ENCODE assay signal across 8 cellular contexts in the genomic region with DNA sequence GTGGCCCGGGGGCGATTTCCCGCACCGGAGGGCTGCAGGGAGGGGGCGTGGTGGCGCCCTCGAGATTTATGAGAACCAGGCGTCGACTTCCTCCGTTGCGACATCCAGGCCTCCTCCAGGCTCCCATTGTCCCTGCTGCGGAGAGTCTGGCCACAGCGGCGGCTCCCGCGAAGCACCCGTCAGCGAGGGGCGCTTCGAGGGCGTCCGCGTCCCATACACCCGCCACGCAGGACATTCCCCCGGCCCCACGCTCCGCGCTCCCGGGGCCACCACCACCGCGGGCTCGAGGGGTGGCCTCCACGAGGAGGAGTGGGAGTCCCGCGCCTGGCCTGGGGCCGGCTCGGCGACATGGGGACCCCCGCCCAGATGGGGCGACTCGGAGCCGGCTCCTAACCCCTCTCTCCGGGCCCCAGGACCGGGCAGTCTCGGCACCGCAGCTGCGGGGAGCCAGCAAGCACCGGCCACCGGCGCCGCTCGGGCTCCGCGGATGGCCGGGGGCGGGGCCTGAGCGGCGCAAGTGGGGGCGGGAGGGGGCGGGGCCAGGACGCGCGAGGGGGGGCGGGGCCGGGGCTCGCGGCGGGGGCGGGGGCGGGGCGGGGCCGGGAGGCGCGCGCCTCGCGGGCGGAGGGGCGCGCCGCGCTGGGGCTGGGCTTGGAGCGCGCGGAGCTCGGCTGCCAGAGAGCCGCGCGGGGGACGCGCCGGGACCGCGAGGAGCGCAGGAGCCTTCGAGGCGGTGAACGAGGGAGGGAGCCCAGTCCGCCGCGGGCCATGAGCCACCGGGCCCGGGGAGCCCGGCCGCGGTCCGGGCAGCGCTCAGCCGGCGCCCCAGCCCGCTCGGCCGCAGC. TPM values are rescaled to one million over a fixed set of nuclear protein-coding genes. Genes with fewer than 3 reads are reported as not detected.
DNase-seq lines count a peak whose midpoint lies in the region; TF ChIP-seq lines count a peak whose summit lies in the region.

A gene (plus strand): TSS at position 632 of the 845 bp plus-strand sequence. CDS start 13,683 bp downstream, outside the sequence.

- CTCF ChIA-PET in BJ (lab: Yijun Ruan, JAX), result interaction anchor here (0.6 kb wide), 1 partner anchor 19 kb away, joined by 4 read pairs; no protein-coding TSS in a partner anchor

- POLR2A ChIA-PET in BJ (lab: Charles Lee), result interaction anchor here (0.5 kb wide), 1 partner anchor 1036 kb away, joined by 11 read pairs; no protein-coding TSS in a partner anchor

- H3K36me3 ChIP-seq in BJ (ENCODE audit: control insufficient read depth, insufficient read depth, low read length), result no peaks in the 10 kb centered on the region

- peak within 1 kb of the TSS; percentile 79 for H3K4me3 ChIP-seq in BJ (ENCODE audit: low read depth, low read length)
- H3K4me3 ChIP-seq in coronary artery, result peak within 1 kb of the TSS; percentile 98

- H3K27me3 ChIP-seq in BJ (ENCODE audit: control insufficient read depth, insufficient read depth, low read length), result no peaks in the 10 kb centered on the region

- TF ChIP-seq CTCF in BJ (IDR thresholded peaks at IDR 0.05; ENCODE audit: insufficient read depth, low read depth, low read length), result no peak
- no peak for TF ChIP-seq CTCF in VCaP (conservative IDR thresholded peaks at IDR 0.05)
- no peak for TF ChIP-seq CTCF in coronary artery (IDR thresholded peaks at IDR 0.05)

- H3K27ac ChIP-seq in VCaP, result peak within 1 kb of the TSS; percentile 80
- peak within 1 kb of the TSS; percentile 76 to 94 for H3K27ac ChIP-seq in coronary artery

- DNase-seq in BJ (ENCODE audit: low read depth) (no peak), NAMALWA (ENCODE audit: low spot score) (peak; percentile 87), coronary artery (ENCODE audit: low spot score) (peak; percentile 82), left kidney (ENCODE audit: low read depth, low spot score) (peak; percentile 87), cerebellar nuclear complex (lab: John Stamatoyannopoulos, UW) (no peak)
- peak; percentile 19 for DNase-seq in stimulated activated CD4-positive, alpha-beta T cell treated with anti-CD3 and anti-CD28 coated beads, Interleukin-2, amount 100 ng/mL, for 4 hours (ENCODE audit: low read depth)

- peak; percentile 46 for TF ChIP-seq POLR2A in GM19193 (IDR thresholded peaks at IDR 0.05; ENCODE audit: extremely low read depth, insufficient read depth, insufficient read length)

RNA-seq across cellular contexts. Expression of the gene that starts here (rescaled TPM):
- polyA plus RNA-seq in BJ (2011; rRNA removed), result 0.56 and 0.58 TPM in 2 replicates
- polyA minus RNA-seq in BJ (2011; rRNA and poly(A)+ RNA removed), result 0.72 and 2.0 TPM in 2 replicates

Comparison
In these comparisons a context has a peak if more than half of its experiments do, and no peak if none do; other contexts are left out.
1. DNase-seq: peak in NAMALWA (single experiment), coronary artery (single experiment), left kidney (single experiment) and stimulated activated CD4-positive, alpha-beta T cell treated with anti-CD3 and anti-CD28 coated beads, Interleukin-2, amount 100 ng/mL, for 4 hours (single experiment); none in BJ (single experiment) and cerebellar nuclear complex (0 of 2).